Comparison of ENCODE assay signal across 1 cellular context in genomic region chr6:30616811-30617564, GRCh38.
TF ChIP-seq lines count a peak whose summit lies in the region.

PPP1R10 (minus strand) TSS chr6:30617243; CDS start chr6:30609944, 7,299 bp downstream.

TF ChIP-seq in K562, 482 proteins besides CTCF, POLR2A, EP300 and RAD21 (continued from another document and continues in another):
- TF ChIP-seq ZNF518B (CRISPR knock-in tag; IDR thresholded peaks at IDR 0.05) (peak; percentile 86; the same call in 1 of the 2 replicates), PATZ1 (CRISPR knock-in tag; IDR thresholded peaks at IDR 0.05; ENCODE audit: borderline replicate concordance) (peak; percentile 93), EGR1 (conservative IDR thresholded peaks at IDR 0.05) (no peak; the same call in 1 of the 2 replicates), MIER1 (IDR thresholded peaks at IDR 0.05; ENCODE audit: low read depth) (no peak), NR2C1 (IDR thresholded peaks at IDR 0.05) (peak; percentile 65; the same call in 1 of the 2 replicates), NR2C1 (tag; IDR thresholded peaks at IDR 0.05) (no peak), GATAD2B (IDR thresholded peaks at IDR 0.05; ENCODE audit: borderline replicate concordance) (no peak), HES1 (IDR thresholded peaks at IDR 0.05; ENCODE audit: low read depth) (no peak; the same call in 1 of the 2 replicates), CREB1 (IDR thresholded peaks at IDR 0.05) (peak; percentile 97), CREB1 (CRISPR knock-in tag; IDR thresholded peaks at IDR 0.05) (peak; percentile 97), MYNN (IDR thresholded peaks at IDR 0.05) (0 out of 2 replicates have a peak, but pooled peaks have one; percentile 45), MYNN (CRISPR knock-in tag; IDR thresholded peaks at IDR 0.05) (no peak), ZNF384 (IDR thresholded peaks at IDR 0.05; ENCODE audit: low read depth, low read length) (no peak), MITF (IDR thresholded peaks at IDR 0.05) (peak; percentile 96), CBFA2T2 (conservative IDR thresholded peaks at IDR 0.05) (no peak), PCBP2 (IDR thresholded peaks at IDR 0.05; ENCODE audit: low read depth, low read length, poor library complexity, severe bottlenecking) (peak; percentile 54), ZNF740 (CRISPR knock-in tag; IDR thresholded peaks at IDR 0.05) (no peak), ZNF740 (tag; IDR thresholded peaks at IDR 0.05) (peak in 1 of 2 experiments; percentile 30; a peak in 1 of 4 replicates), ARID2 (IDR thresholded peaks at IDR 0.05) (0 out of 2 replicates have a peak, but pooled peaks have one; percentile 38), ZNF140 (CRISPR knock-in tag; IDR thresholded peaks at IDR 0.05) (no peak), SP1 (CRISPR knock-in tag; IDR thresholded peaks at IDR 0.05) (peak; percentile 94), SIN3B (IDR thresholded peaks at IDR 0.05; ENCODE audit: low read depth) (peak; percentile 68), SAP30 (IDR thresholded peaks at IDR 0.05; ENCODE audit: borderline replicate concordance, insufficient read depth, low read depth, low read length, poor library complexity, severe bottlenecking) (no peak), ZSCAN29 (IDR thresholded peaks at IDR 0.05) (peak; percentile 75), ZNF644 (tag; IDR thresholded peaks at IDR 0.05; ENCODE audit: low read depth) (no peak), ELF1 (tag; IDR thresholded peaks at IDR 0.05) (peak; percentile 99), KHSRP (IDR thresholded peaks at IDR 0.05) (peak; percentile 67), GTF2B (IDR thresholded peaks at IDR 0.05; ENCODE audit: extremely low read depth, insufficient read length) (peak; percentile 97), NFE2L1 (tag; IDR thresholded peaks at IDR 0.05; ENCODE audit: borderline replicate concordance, low read depth) (no peak), SMARCC2 (IDR thresholded peaks at IDR 0.05; ENCODE audit: low read depth) (no peak), OTX1 (CRISPR knock-in tag; IDR thresholded peaks at IDR 0.05) (peak; percentile 99), ZNF507 (tag; conservative IDR thresholded peaks at IDR 0.05) (no peak), SIN3A (IDR thresholded peaks at IDR 0.05; ENCODE audit: borderline replicate concordance in 2 of 2, control insufficient read depth in 1 of 2, low read depth in 2 of 2, low read length in 2 of 2) (peak; percentile 92 to 93; a peak in 3 of 4 replicates), ZNF764 (CRISPR knock-in tag; IDR thresholded peaks at IDR 0.05; ENCODE audit: low read depth) (no peak), NUFIP1 (IDR thresholded peaks at IDR 0.05; ENCODE audit: partially characterized antibody) (peak; percentile 85), ARNT (IDR thresholded peaks at IDR 0.05) (peak; percentile 65 to 89), GTF2A2 (tag; IDR thresholded peaks at IDR 0.05) (peak; percentile 98), DMBX1 (CRISPR knock-in tag; IDR thresholded peaks at IDR 0.05; ENCODE audit: borderline replicate concordance) (no peak), TRIM28 (IDR thresholded peaks at IDR 0.05) (no peak), EP400 (IDR thresholded peaks at IDR 0.05) (no peak), E2F1 (CRISPR knock-in tag; IDR thresholded peaks at IDR 0.05) (peak; percentile 91; the same call in 1 of the 2 replicates), KLF16 (IDR thresholded peaks at IDR 0.05) (peak; percentile 4), E2F5 (CRISPR knock-in tag; IDR thresholded peaks at IDR 0.05) (peak; percentile 64), NR1H2 (CRISPR knock-in tag; IDR thresholded peaks at IDR 0.05) (no peak), GABPA (tag; conservative IDR thresholded peaks at IDR 0.05; ENCODE audit: low read depth) (no peak; the same call in 1 of the 2 replicates), ARID3B (CRISPR knock-in tag; IDR thresholded peaks at IDR 0.05; ENCODE audit: borderline replicate concordance) (peak; percentile 87; the same call in 1 of the 2 replicates), MTF1 (CRISPR knock-in tag; IDR thresholded peaks at IDR 0.05; ENCODE audit: borderline replicate concordance) (0 out of 2 replicates have a peak, but pooled peaks have one; percentile 6), TAF7 (tag; IDR thresholded peaks at IDR 0.05) (peak; percentile 100), CREB5 (CRISPR knock-in tag; IDR thresholded peaks at IDR 0.05) (peak; percentile 80), ATF6 (CRISPR knock-in tag; IDR thresholded peaks at IDR 0.05) (no peak), HMGN3 (IDR thresholded peaks at IDR 0.05; ENCODE audit: borderline replicate concordance, extremely low read depth, insufficient read length, low read depth, low read length) (no peak), TBL1XR1 (IDR thresholded peaks at IDR 0.05; ENCODE audit: low read length in 2 of 2) (peak; percentile 7 to 70; a peak in 3 of 4 replicates), U2AF2 (optimal IDR thresholded peaks at IDR 0.05; ENCODE audit: low read depth, low read length) (no peak), U2AF1 (optimal IDR thresholded peaks at IDR 0.05; ENCODE audit: low read depth, low read length) (no peak), ZNF134 (CRISPR knock-in tag; conservative IDR thresholded peaks at IDR 0.05) (peak; percentile 64; the same call in 1 of the 2 replicates)
